In genomic region chr1:174999216-174999925, GRCh38 we compare ENCODE assay signal across 1 cellular context.
A peak's percentile ranks its signal among the peaks of the same experiment; 100 is the strongest.
TF ChIP-seq lines count a peak whose summit lies in the region.

No MANE protein-coding gene starts in this region.

TF ChIP-seq in HepG2, 621 proteins besides CTCF, POLR2A, EP300 and RAD21 (continues in another document):
- TF ChIP-seq FOSL1 (CRISPR knock-in tag; IDR thresholded peaks at IDR 0.05; ENCODE audit: borderline replicate concordance) (no peak), ZNF180 (CRISPR knock-in tag; IDR thresholded peaks at IDR 0.05; ENCODE audit: borderline replicate concordance, low read depth) (no peak; the same call in 1 of the 2 replicates), CBX2 (IDR thresholded peaks at IDR 0.05; ENCODE audit: low read depth, low read length) (no peak), CBX2 (CRISPR knock-in tag; IDR thresholded peaks at IDR 0.05; ENCODE audit: low read depth) (no peak; the same call in 1 of the 2 replicates), ZNF781 (CRISPR knock-in tag; IDR thresholded peaks at IDR 0.05; ENCODE audit: borderline replicate concordance, not compliant biosample characterization) (no peak), ZNF101 (CRISPR knock-in tag; IDR thresholded peaks at IDR 0.05; ENCODE audit: borderline replicate concordance, low read depth) (no peak), IKZF4 (CRISPR knock-in tag; IDR thresholded peaks at IDR 0.05; ENCODE audit: borderline replicate concordance, low read depth, not compliant biosample characterization) (no peak), PAXIP1 (CRISPR knock-in tag; conservative IDR thresholded peaks at IDR 0.05) (0 out of 2 replicates have a peak, but pooled peaks have one; percentile 12), ZNF34 (CRISPR knock-in tag; IDR thresholded peaks at IDR 0.05; ENCODE audit: borderline replicate concordance) (no peak), NBN (conservative IDR thresholded peaks at IDR 0.05) (no peak), TP53 (CRISPR knock-in tag; conservative IDR thresholded peaks at IDR 0.05) (0 out of 2 replicates have a peak, but pooled peaks have one; percentile 5), SNAPC5 (CRISPR knock-in tag; IDR thresholded peaks at IDR 0.05; ENCODE audit: borderline replicate concordance) (peak; percentile 69; the same call in 1 of the 2 replicates), ZNF318 (CRISPR knock-in tag; IDR thresholded peaks at IDR 0.05) (no peak), ZNF704 (CRISPR knock-in tag; IDR thresholded peaks at IDR 0.05; ENCODE audit: borderline replicate concordance) (no peak), NCOA5 (CRISPR knock-in tag; IDR thresholded peaks at IDR 0.05) (no peak), ZNF841 (CRISPR knock-in tag; IDR thresholded peaks at IDR 0.05; ENCODE audit: borderline replicate concordance) (no peak), ZNF619 (CRISPR knock-in tag; IDR thresholded peaks at IDR 0.05) (no peak; the same call in none of the 2 replicates), THAP9 (CRISPR knock-in tag; IDR thresholded peaks at IDR 0.05; ENCODE audit: borderline replicate concordance) (peak; percentile 98), KIAA2018 (CRISPR knock-in tag; IDR thresholded peaks at IDR 0.05; ENCODE audit: borderline replicate concordance) (0 out of 2 replicates have a peak, but pooled peaks have one; percentile 67), NR2C2 (CRISPR knock-in tag; IDR thresholded peaks at IDR 0.05; ENCODE audit: borderline replicate concordance) (peak; percentile 91; the same call in 1 of the 2 replicates), ZFP90 (CRISPR knock-in tag; IDR thresholded peaks at IDR 0.05; ENCODE audit: borderline replicate concordance) (no peak), KLF6 (CRISPR knock-in tag; IDR thresholded peaks at IDR 0.05) (no peak), SUZ12 (IDR thresholded peaks at IDR 0.05; ENCODE audit: low read depth, low read length) (no peak), TARDBP (CRISPR knock-in tag; IDR thresholded peaks at IDR 0.05) (peak; percentile 80), ZNF550 (CRISPR knock-in tag; IDR thresholded peaks at IDR 0.05; ENCODE audit: borderline replicate concordance) (no peak; the same call in 1 of the 2 replicates)
